Comparison of ENCODE assay signal across 17 cellular contexts in genomic region chr12:92602930-92603623, GRCh38.
DNase-seq lines count a peak whose midpoint lies in the region; ATAC-seq and TF ChIP-seq lines count a peak whose summit lies in the region.
"Had no signal": no experiment of that assay in that cellular context is flagged by ENCODE, and none has a peak within 500 bp of the region (broad histone marks: within the 10 kb centered on the region; RNA-seq: fewer than 3 reads in every experiment).

No MANE protein-coding gene starts in this region.

- no peak for DNase-seq in activated naive CD4-positive, alpha-beta T cell treated with anti-CD3 and anti-CD28 coated beads, Interleukin-2, amount 10 ng/mL, durations not matched to agents 7 days and 5 days
- DNase-seq in NCI-H226 (peak; percentile 86), choroid plexus epithelial cell (ENCODE audit: low read depth) (peak; percentile 26), lower lobe of right lung (no peak), posterior cingulate gyrus (no peak)
- no peak for DNase-seq in stimulated activated effector memory CD8-positive, alpha-beta T cell treated with anti-CD3 and anti-CD28 coated beads, Interleukin-12 subunit alpha, Interleukin-12 subunit beta, amount 100 ng/mL, for 72 hours (ENCODE audit: low spot score in 2 of 2)
- DNase-seq: activated T-cell treated with anti-CD3 and anti-CD28 coated beads for 4 hours; KBM-7; NCI-H1105 treated with DMSO at 0.1 percent for 48 hours; stimulated activated naive CD4-positive, alpha-beta T cell; T-helper 2 cell; upper lobe of right lung had no signal

- H3K36me3 Mint-ChIP-seq in activated naive CD4-positive, alpha-beta T cell treated with anti-CD3 and anti-CD28 coated beads, Interleukin-2, amount 50 U/mL, for 24 hours, result peaks cover 20% of the 10 kb centered on the region
- peaks cover 14% of the 10 kb centered on the region for H3K36me3 Mint-ChIP-seq in activated naive CD4-positive, alpha-beta T cell treated with anti-CD3 and anti-CD28 coated beads, Interleukin-2, amount 10 ng/mL, durations not matched to agents 7 days and 5 days
- peaks cover 6% of the 10 kb centered on the region for H3K36me3 Mint-ChIP-seq in stimulated activated effector memory CD8-positive, alpha-beta T cell treated with anti-CD3 and anti-CD28 coated beads, Interleukin-12 subunit alpha, Interleukin-12 subunit beta, amount 100 ng/mL, for 72 hours

- CTCF ChIA-PET in activated naive CD4-positive, alpha-beta T cell treated with anti-CD3 and anti-CD28 coated beads, Interleukin-2, amount 10 ng/mL, durations not matched to agents 7 days and 5 days (lab: Charles Lee), result no interaction called here

- intact Hi-C loops in lower lobe of right lung (cut with DNase I) (no loop called here), posterior cingulate gyrus (cut with DNase I) (no loop called here)

- H3K9me3 ChIP-seq in lower lobe of right lung, result peaks cover 14% of the 10 kb centered on the region
- H3K9me3 ChIP-seq: upper lobe of right lung had no signal

- H3K27me3 ChIP-seq in lower lobe of right lung (ENCODE audit: low read depth), result no peaks in the 10 kb centered on the region
- H3K27me3 ChIP-seq: upper lobe of right lung had no signal

- no peak overlapping the region for H3K4me3 ChIP-seq in choroid plexus epithelial cell (ENCODE audit: low read depth, low read length)
- no peak overlapping the region for H3K4me3 ChIP-seq in lower lobe of right lung
- H3K4me3 ChIP-seq: upper lobe of right lung had no signal

- peak overlapping the region; percentile 99 for H3K27ac Mint-ChIP-seq in activated naive CD4-positive, alpha-beta T cell treated with anti-CD3 and anti-CD28 coated beads, Interleukin-2, amount 50 U/mL, for 24 hours
- no peak overlapping the region for H3K27ac Mint-ChIP-seq in activated naive CD4-positive, alpha-beta T cell treated with anti-CD3 and anti-CD28 coated beads, Interleukin-2, amount 10 ng/mL, durations not matched to agents 7 days and 5 days
- H3K27ac Mint-ChIP-seq in stimulated activated effector memory CD8-positive, alpha-beta T cell treated with anti-CD3 and anti-CD28 coated beads, Interleukin-12 subunit alpha, Interleukin-12 subunit beta, amount 100 ng/mL, for 72 hours, result peak overlapping the region; percentile 86
- H3K27ac Mint-ChIP-seq: dendritic cell treated with granulocyte-macrophage colony-stimulating factor and Interleukin-4, amounts not matched to agents 40 ng/mL and 50 ng/mL, for 4 days had no signal

- ATAC-seq in stimulated activated effector memory CD8-positive, alpha-beta T cell treated with anti-CD3 and anti-CD28 coated beads, Interleukin-12 subunit alpha, Interleukin-12 subunit beta, amount 100 ng/mL, for 72 hours, result no peak
- ATAC-seq in lower lobe of right lung, result no peak
- no peak for ATAC-seq in HG03175 (IDR thresholded peaks at IDR 0.05; ENCODE audit: unreplicated experiment)

- peaks cover 19% of the 10 kb centered on the region for H3K4me1 ChIP-seq in lower lobe of right lung
- H3K4me1 ChIP-seq: parathyroid adenoma had no signal

- TF ChIP-seq CTCF in choroid plexus epithelial cell (conservative IDR thresholded peaks at IDR 0.05; ENCODE audit: low read depth, low read length), result no peak
- TF ChIP-seq CTCF in lower lobe of right lung (IDR thresholded peaks at IDR 0.05), result no peak

- H3K4me1 Mint-ChIP-seq in activated naive CD4-positive, alpha-beta T cell treated with anti-CD3 and anti-CD28 coated beads, Interleukin-2, amount 50 U/mL, for 24 hours, result peaks cover 75% of the 10 kb centered on the region
- H3K4me1 Mint-ChIP-seq in activated naive CD4-positive, alpha-beta T cell treated with anti-CD3 and anti-CD28 coated beads, Interleukin-2, amount 10 ng/mL, durations not matched to agents 7 days and 5 days, result peaks cover 2% of the 10 kb centered on the region
- H3K4me1 Mint-ChIP-seq in stimulated activated effector memory CD8-positive, alpha-beta T cell treated with anti-CD3 and anti-CD28 coated beads, Interleukin-12 subunit alpha, Interleukin-12 subunit beta, amount 100 ng/mL, for 72 hours, result peaks cover 44% of the 10 kb centered on the region

- H3K4me3 Mint-ChIP-seq in activated naive CD4-positive, alpha-beta T cell treated with anti-CD3 and anti-CD28 coated beads, Interleukin-2, amount 50 U/mL, for 24 hours, result peak overlapping the region; percentile 85
- H3K4me3 Mint-ChIP-seq in activated naive CD4-positive, alpha-beta T cell treated with anti-CD3 and anti-CD28 coated beads, Interleukin-2, amount 10 ng/mL, durations not matched to agents 7 days and 5 days, result no peak overlapping the region
- H3K4me3 Mint-ChIP-seq in stimulated activated effector memory CD8-positive, alpha-beta T cell treated with anti-CD3 and anti-CD28 coated beads, Interleukin-12 subunit alpha, Interleukin-12 subunit beta, amount 100 ng/mL, for 72 hours, result peak overlapping the region; percentile 10
- H3K4me3 Mint-ChIP-seq: dendritic cell treated with granulocyte-macrophage colony-stimulating factor and Interleukin-4, amounts not matched to agents 40 ng/mL and 50 ng/mL, for 4 days had no signal

- no peak overlapping the region for H3K27ac ChIP-seq in lower lobe of right lung
- H3K27ac ChIP-seq: parathyroid adenoma, RWPE1, upper lobe of right lung had no signal

- H3K36me3 ChIP-seq in lower lobe of right lung, result no peaks in the 10 kb centered on the region
- H3K36me3 ChIP-seq: upper lobe of right lung had no signal

- H3K9me3 Mint-ChIP-seq in activated naive CD4-positive, alpha-beta T cell treated with anti-CD3 and anti-CD28 coated beads, Interleukin-2, amount 50 U/mL, for 24 hours, result peaks cover 24% of the 10 kb centered on the region
- peaks cover 30% of the 10 kb centered on the region for H3K9me3 Mint-ChIP-seq in activated naive CD4-positive, alpha-beta T cell treated with anti-CD3 and anti-CD28 coated beads, Interleukin-2, amount 10 ng/mL, durations not matched to agents 7 days and 5 days
- peaks cover 21% of the 10 kb centered on the region for H3K9me3 Mint-ChIP-seq in stimulated activated effector memory CD8-positive, alpha-beta T cell treated with anti-CD3 and anti-CD28 coated beads, Interleukin-12 subunit alpha, Interleukin-12 subunit beta, amount 100 ng/mL, for 72 hours

- H3K27me3 Mint-ChIP-seq in activated naive CD4-positive, alpha-beta T cell treated with anti-CD3 and anti-CD28 coated beads, Interleukin-2, amount 50 U/mL, for 24 hours, result no peaks in the 10 kb centered on the region
- no peaks in the 10 kb centered on the region for H3K27me3 Mint-ChIP-seq in activated naive CD4-positive, alpha-beta T cell treated with anti-CD3 and anti-CD28 coated beads, Interleukin-2, amount 10 ng/mL, durations not matched to agents 7 days and 5 days
- H3K27me3 Mint-ChIP-seq: dendritic cell treated with granulocyte-macrophage colony-stimulating factor and Interleukin-4, amounts not matched to agents 40 ng/mL and 50 ng/mL, for 4 days had no signal

Comparison
In these comparisons a context has a peak if more than half of its experiments do, and no peak if none do; other contexts are left out.
1. DNase-seq: peak in NCI-H226 (single experiment) and choroid plexus epithelial cell (single experiment); none in activated naive CD4-positive, alpha-beta T cell treated with anti-CD3 and anti-CD28 coated beads, Interleukin-2, amount 10 ng/mL, durations not matched to agents 7 days and 5 days (single experiment), stimulated activated effector memory CD8-positive, alpha-beta T cell treated with anti-CD3 and anti-CD28 coated beads, Interleukin-12 subunit alpha, Interleukin-12 subunit beta, amount 100 ng/mL, for 72 hours (0 of 2), lower lobe of right lung (single experiment) and posterior cingulate gyrus (0 of 10).